8 cellular contexts compared by ENCODE assay signal in genomic region chr20:62073323-62073722, GRCh38.
"Had no signal": no experiment of that assay in that cellular context is flagged by ENCODE, and none has a peak within 500 bp of the region (broad histone marks: within the 10 kb centered on the region; RNA-seq: fewer than 3 reads in every experiment).

No MANE protein-coding gene starts in this region.

- ATAC-seq: HCT116, HepG2 had no signal

- DNase-seq: GM23248, GOT3, H7, KG1 had no signal

- H3K27ac ChIP-seq: GM23248 had no signal

- H3K4me3 Mint-ChIP-seq: IgD-negative memory B cell had no signal

- H3K36me3 ChIP-seq: HAP-1 had no signal

- H3K4me1 Mint-ChIP-seq: IgD-negative memory B cell had no signal

- H3K4me3 ChIP-seq: GM23248, HAP-1 had no signal

- H3K27ac Mint-ChIP-seq: IgD-negative memory B cell had no signal

- H3K9ac ChIP-seq: GM23248 had no signal

- H3K4me1 ChIP-seq: HAP-1 had no signal
